Comparison of ENCODE assay signal across 22 cellular contexts in the genomic region with DNA sequence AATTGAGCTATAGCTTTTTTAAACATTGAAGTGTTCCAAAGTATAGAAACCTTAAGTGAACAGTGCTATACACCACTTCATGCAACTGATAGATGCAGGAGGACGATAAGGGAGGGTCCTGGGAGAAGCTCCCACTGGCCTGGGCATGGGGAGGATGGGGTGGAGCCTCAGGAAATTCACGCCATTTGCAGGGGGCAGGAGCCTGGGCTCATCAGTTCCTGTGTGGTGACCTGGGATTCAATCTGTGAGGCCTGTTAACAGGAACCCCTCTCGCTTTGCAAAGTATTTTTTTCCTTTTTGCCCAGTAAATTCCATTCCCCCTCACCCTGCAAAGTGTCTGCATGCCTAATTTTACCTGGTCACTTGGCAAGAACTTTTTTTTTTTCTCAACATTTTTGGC. TPM values are rescaled to one million over a fixed set of nuclear protein-coding genes. Genes with fewer than 3 reads are reported as not detected.
DNase-seq lines count a peak whose midpoint lies in the region; ATAC-seq, FAIRE-seq and TF ChIP-seq lines count a peak whose summit lies in the region.
"Had no signal": no experiment of that assay in that cellular context is flagged by ENCODE, and none has a peak within 500 bp of the region (broad histone marks: within the 10 kb centered on the region; RNA-seq: fewer than 3 reads in every experiment).

No MANE protein-coding gene starts in this region.

- H3K4me3 ChIP-seq in Panc1 (ENCODE audit: low read depth in 2 of 2, low read length in 2 of 2) (no peak overlapping the region), H1 (ENCODE audit: extremely low read depth in 1 of 4, insufficient read depth in 2 of 4, low read depth in 3 of 4, low read length in 4 of 4) (peak overlapping the region in 1 of 4 experiments; percentile 2; a peak in 1 of 8 replicates), MG63 (no peak overlapping the region)
- H3K4me3 ChIP-seq: A549 had no signal

- no TSS peak for BruUV-seq in Panc1 (replicated peaks; lab: Mats Ljungman, UMichigan)

- H3K36me3 ChIP-seq in ES-I3 (ENCODE audit: insufficient read depth, low read length), result no peaks in the 10 kb centered on the region
- H3K36me3 ChIP-seq in Panc1 (ENCODE audit: control insufficient read depth, insufficient read depth, low read length), result no peaks in the 10 kb centered on the region
- no peaks in the 10 kb centered on the region; a peak in 1 of 8 replicates for H3K36me3 ChIP-seq in H1 (ENCODE audit: control insufficient read depth in 2 of 4, insufficient read depth in 4 of 4, low read length in 3 of 4)
- no peaks in the 10 kb centered on the region for H3K36me3 ChIP-seq in MG63

- H3K4me1 ChIP-seq in ES-I3 (ENCODE audit: insufficient read depth, low read length) (peaks cover 23% of the 10 kb centered on the region), Panc1 (ENCODE audit: control insufficient read depth, insufficient read depth, low read length) (0 out of 2 replicates have a peak, but pooled peaks cover 3% of the 10 kb centered on the region), H1 (replicated peaks in 1 of 4; ENCODE audit: control insufficient read depth in 3 of 4, insufficient read depth in 4 of 4, low read length in 3 of 4) (peaks cover 0 to 9% (median 2%) of the 10 kb centered on the region in 4 experiments; a peak in 4 of 7 replicates)
- H3K4me1 ChIP-seq: A549 had no signal

- no peak overlapping the region for H2BK12ac ChIP-seq in H1 (ENCODE audit: low read depth, low read length)

- no peak overlapping the region for H3K56ac ChIP-seq in H1 (replicated peaks; ENCODE audit: insufficient read length, low read depth, low read length)

- in situ Hi-C loops in Panc1 (cut with HindIII; ENCODE audit: low pct_unique_long_range_greater_than_20kb, low sequenced_read_pairs), result no loop called here

- intact Hi-C loops in Panc1 (cut with micrococcal nuclease; ENCODE audit: unreplicated experiment), result no loop called here

- no peaks in the 10 kb centered on the region for H3K79me2 ChIP-seq in H1 (ENCODE audit: control insufficient read depth in 1 of 2, insufficient read depth in 2 of 2, low read length in 2 of 2)

- no peak overlapping the region for H3K18ac ChIP-seq in H1 (ENCODE audit: extremely low read depth, low read length)

- no peak overlapping the region for H2BK15ac ChIP-seq in H1 (ENCODE audit: low read length)

- POLR2A ChIA-PET in Panc1 (lab: Charles Lee) (no interaction called here), H1 (lab: Charles Lee; ENCODE audit: partially characterized antibody) (interaction anchor here (1.3 to 1.4 kb wide), 2 partner anchors 11 to 13 kb away, joined by 6 to 7 read pairs; a partner anchor contains a TSS)

- H2AK5ac ChIP-seq in H1 (ENCODE audit: low read depth, low read length), result no peak overlapping the region

- H4K91ac ChIP-seq in H1 (replicated peaks; ENCODE audit: insufficient read length, low read length), result no peak overlapping the region

- H2AFZ ChIP-seq in H1 (ENCODE audit: low read length), result 0 out of 2 replicates have a peak overlapping the region, but pooled peaks have one; percentile 16

- no peak overlapping the region for H4K8ac ChIP-seq in H1 (ENCODE audit: extremely low read depth, insufficient read depth, low read length)

- H4K5ac ChIP-seq in H1 (ENCODE audit: insufficient read length, low read depth, low read length), result peak overlapping the region; percentile 67

- H2BK120ac ChIP-seq in H1 (replicated peaks; ENCODE audit: low read depth, low read length), result no peak overlapping the region

- no peak overlapping the region for H3K4ac ChIP-seq in H1 (replicated peaks; ENCODE audit: insufficient read length, low read depth, low read length)

- ATAC-seq in Panc1 (no peak), GM18873 (IDR thresholded peaks at IDR 0.05; ENCODE audit: low FRiP score, unreplicated experiment) (no peak)
- ATAC-seq: A549, Right ventricle myocardium inferior had no signal

- no peak for TF ChIP-seq POLR2A in H1 (IDR thresholded peaks at IDR 0.05; ENCODE audit: control extremely low read depth in 1 of 2, low read depth in 2 of 2, low read length in 2 of 2)

- no peaks in the 10 kb centered on the region for H4K20me1 ChIP-seq in H1 (replicated peaks in 1 of 2; ENCODE audit: control insufficient read depth in 1 of 2, insufficient read depth in 2 of 2, low read length in 2 of 2)

- H3K27me3 ChIP-seq in Panc1 (ENCODE audit: control insufficient read depth, insufficient read depth, low read length) (no peaks in the 10 kb centered on the region), H1 (replicated peaks in 1 of 4; ENCODE audit: control insufficient read depth in 3 of 4, extremely low read depth in 1 of 4, insufficient read depth in 3 of 4, low read length in 3 of 4) (no peaks in the 10 kb centered on the region), MG63 (no peaks in the 10 kb centered on the region)

- no peaks in the 10 kb centered on the region for H3K23me2 ChIP-seq in H1 (ENCODE audit: low read depth, low read length)

- H3K9ac ChIP-seq in ES-I3 (ENCODE audit: low read depth, low read length), result peak overlapping the region; percentile 22; the same call in 1 of the 2 replicates
- H3K9ac ChIP-seq in H1 (replicated peaks in 1 of 4; ENCODE audit: extremely low read depth in 1 of 4, low read depth in 3 of 4, low read length in 3 of 4), result peak overlapping the region in 1 of 4 experiments; percentile 39; a peak in 1 of 7 replicates

- 0 out of 2 replicates have a peak overlapping the region, but pooled peaks have one; percentile 20 for H3K27ac ChIP-seq in Panc1 (ENCODE audit: low read length)
- H3K27ac ChIP-seq in H1 (ENCODE audit: low read depth, low read length), result no peak overlapping the region
- H3K27ac ChIP-seq: A549, HL-60 had no signal

- H3K79me1 ChIP-seq in H1 (ENCODE audit: low read depth, low read length), result no peaks in the 10 kb centered on the region

- H3K4me2 ChIP-seq in H1 (ENCODE audit: insufficient read depth in 1 of 2, low read depth in 2 of 2, low read length in 2 of 2), result peak overlapping the region; percentile 46 to 53
- H3K4me2 ChIP-seq: A549 had no signal

- TF ChIP-seq EP300 in H1 (IDR thresholded peaks at IDR 0.05; ENCODE audit: borderline replicate concordance in 1 of 2, low read depth in 2 of 2, low read length in 2 of 2), result no peak

- WGBS in H1 (ENCODE audit: extremely low coverage in 1 of 2, insufficient coverage in 1 of 2, insufficient read length in 1 of 2, insufficient replicate concordance in 2 of 2, low coverage in 1 of 2, low lambda C conversion rate in 2 of 2, missing lambda C conversion rate in 1 of 2), 2 experiments, result 26% methylated on average over 3 of the region's 3 CpGs; no CpG with 5 or more reads in 1 of the 2 experiments

- 0 out of 2 replicates have a peak overlapping the region, but pooled peaks have one; percentile 80 for H2BK5ac ChIP-seq in H1 (ENCODE audit: low read depth, low read length)

- FAIRE-seq in H1 (lab: Jason Lieb, UNC) (peak; percentile 50), frontal cortex (lab: Jason Lieb, UNC) (no peak)
- FAIRE-seq: A549, GM12892, GM18507, RCC 7860 had no signal

- H2BK20ac ChIP-seq in H1 (ENCODE audit: low read length), result no peak overlapping the region

- no peak overlapping the region for H3K23ac ChIP-seq in H1 (ENCODE audit: insufficient read length)

- no peak overlapping the region for H3K14ac ChIP-seq in H1 (ENCODE audit: insufficient read length)

- TF ChIP-seq CTCF in Panc1 (IDR thresholded peaks at IDR 0.05) (no peak), H1 (IDR thresholded peaks at IDR 0.05; ENCODE audit: control extremely low read depth in 1 of 3, insufficient read depth in 1 of 3, low read depth in 1 of 3, low read length in 3 of 3) (no peak)

- CTCF ChIA-PET in Panc1 (lab: Charles Lee) (no interaction called here), H1 (lab: Charles Lee; ENCODE audit: partially characterized antibody) (interaction anchor here (1.6 kb wide), 1 partner anchor 228 kb away, joined by 3 read pairs; no protein-coding TSS in a partner anchor)

- DNase-seq in Panc1 (ENCODE audit: low read depth, low spot score) (no peak), H1 (ENCODE audit: low read depth in 1 of 2, low spot score in 2 of 2) (peak in 1 of 2 experiments; percentile 54), islet precursor cell (peak; percentile 53), MG63 (no peak), superior temporal gyrus (ENCODE audit: extremely low spot score) (no peak), frontal cortex (ENCODE audit: low spot score in 2 of 2) (no peak)
- DNase-seq: Calu3; CD4-positive, alpha-beta memory T cell; EL; HCEC 1CT; NCI-H1105; NCI-H2081 treated with DMSO at 0.1 percent for 48 hours; NCI-H446 treated with DMSO at 0.1 percent for 48 hours; NK-92 treated with Interleukin-12 subunit alpha and Interleukin-12 subunit beta, amount 100 ng/mL, for 24 hours had no signal

- TF ChIP-seq RAD21 in H1 (IDR thresholded peaks at IDR 0.05 in 1 of 2, conservative IDR thresholded peaks at IDR 0.05 in 1 of 2; ENCODE audit: low read depth in 2 of 2, low read length in 2 of 2), result no peak

- H3K9me3 ChIP-seq in ES-I3 (ENCODE audit: control insufficient read depth, insufficient read depth, low read length) (peaks cover 3% of the 10 kb centered on the region; the same call in 1 of the 2 replicates), Panc1 (ENCODE audit: control insufficient read depth, insufficient read depth, low read depth, low read length) (no peaks in the 10 kb centered on the region), H1 (ENCODE audit: insufficient read depth in 2 of 2, low read depth in 1 of 2, low read length in 1 of 2) (no peaks in the 10 kb centered on the region; a peak in 1 of 4 replicates), MG63 (no peaks in the 10 kb centered on the region)
- H3K9me3 ChIP-seq: A549 had no signal

TF ChIP-seq in H1, 55 proteins besides CTCF, POLR2A, EP300 and RAD21 (continues in another document):
- TF ChIP-seq EZH2 (IDR thresholded peaks at IDR 0.05; ENCODE audit: low read depth, low read length, severe bottlenecking), result no peak
- no peak for TF ChIP-seq SP2 (IDR thresholded peaks at IDR 0.05; ENCODE audit: low read length)
- no peak for TF ChIP-seq PHF8 (conservative IDR thresholded peaks at IDR 0.05; ENCODE audit: low read depth, low read length)
- no peak for TF ChIP-seq SP1 (IDR thresholded peaks at IDR 0.05; ENCODE audit: low read depth, low read length)
- TF ChIP-seq RBBP5 (IDR thresholded peaks at IDR 0.05; ENCODE audit: borderline replicate concordance, low read depth, low read length), result no peak

RNA-seq across cellular contexts. Expression of a gene that starts 11.0 kb away (rescaled TPM):
- total RNA-seq in Panc1 (2021; ENCODE audit: unreplicated experiment) (46.9 TPM), frontal cortex (33.0 TPM)
- polyA plus RNA-seq in Panc1 (2012; ENCODE audit: insufficient read length), result 19.8 TPM
- 73.0 and 77.8 TPM in 2 replicates for total RNA-seq in H1 (2021; fragmentation: NEBNext Ultra II Directional; extraction: Animal tissue kit (Norgen Biotek cat#: 25700))
- 15.5 and 37.5 TPM in 2 replicates for polyA plus RNA-seq in H1 (2011; rRNA removed)
- polyA plus RNA-seq in H1 (2011; cell fraction: cytosol; rRNA removed), result 27.9 TPM
- 25.4 TPM for polyA plus RNA-seq in H1 (2011; cell fraction: nucleus; rRNA removed)
- polyA plus RNA-seq in H1 (2012, experiment 1 of 2), result 34.9 to 48.2 TPM (median 38.3 TPM) in 4 replicates
- 2.0 TPM for polyA plus RNA-seq in H1 (2012, experiment 2 of 2)
- 30.2 TPM for polyA plus RNA-seq in H1 (2013, experiment 1 of 2)
- 28.4 TPM for polyA plus RNA-seq in H1 (2013, experiment 2 of 2)
- 95.7 and 133 TPM in 2 replicates for polyA minus RNA-seq in H1 (2011; rRNA and poly(A)+ RNA removed)
- 50.1 TPM for polyA minus RNA-seq in H1 (2011; cell fraction: cytosol; rRNA and poly(A)+ RNA removed)
- 148 TPM for polyA minus RNA-seq in H1 (2011; cell fraction: nucleus; rRNA and poly(A)+ RNA removed)
- total RNA-seq in MG63 (2014; rRNA removed; shearing (Covaris generic); ENCODE audit: low replicate concordance), result 19.0 and 32.2 TPM in 2 replicates
